In genomic region chr2:201233192-201234166, GRCh38 we compare ENCODE assay signal across 8 cellular contexts. TPM values are rescaled to one million over a fixed set of nuclear protein-coding genes. Genes with fewer than 3 reads are reported as not detected.
DNase-seq lines count a peak whose midpoint lies in the region; ATAC-seq and TF ChIP-seq lines count a peak whose summit lies in the region.

No MANE protein-coding gene starts in this region.

- DNase-seq in NCI-H1105 (lab: John Stamatoyannopoulos, UW): peak; percentile 89
- peak; percentile 59 to 87 (median 79) for DNase-seq in T-cell
- DNase-seq in adipocyte (ENCODE audit: low read depth): no peak
- DNase-seq in left colon: peak; percentile 87 to 94
- peak; percentile 45 for DNase-seq in stimulated activated CD8-positive, alpha-beta memory T cell treated with anti-CD3 and anti-CD28 coated beads, Interleukin-15, amount 100 ng/mL, for 24 hours (ENCODE audit: low read depth)
- no peak for DNase-seq in glutamatergic neuron

- H3K27me3 Mint-ChIP-seq in T-cell (no peaks in the 10 kb centered on the region), glutamatergic neuron (ENCODE audit: unreplicated experiment) (no peaks in the 10 kb centered on the region)

- H3K9me3 ChIP-seq in adipocyte (ENCODE audit: control insufficient read depth, low read length): no peaks in the 10 kb centered on the region

- POLR2A ChIA-PET in T-cell (lab: Charles Lee): interaction anchor here (0.5 to 3.0 kb wide), 18 partner anchors 20 to 344 kb away, joined by 3 to 32 read pairs (median 4); partner anchors contain the start of genes CASP10 (in 2 of the 2), CASP8 (in 1 of the 2), CFLAR (in 1 of the 2) and NIF3L1 (in 1 of the 2)

- H3K36me3 Mint-ChIP-seq in T-cell (peaks cover 13% of the 10 kb centered on the region), glutamatergic neuron (ENCODE audit: unreplicated experiment) (no peaks in the 10 kb centered on the region)

- H3K36me3 ChIP-seq in adipocyte (ENCODE audit: control insufficient read depth, insufficient read depth, low read length, severe bottlenecking): no peaks in the 10 kb centered on the region

- intact Hi-C loops in left colon (cut with DNase I, micrococcal nuclease): no loop called here

- H3K9ac ChIP-seq in adipocyte (ENCODE audit: low read length): peak overlapping the region; percentile 49

- H3K27me3 ChIP-seq in adipocyte (replicated peaks; ENCODE audit: control insufficient read depth, insufficient read depth, low read length): no peaks in the 10 kb centered on the region

- no peak overlapping the region for H3K4me3 ChIP-seq in adipocyte (ENCODE audit: low read length)

- peak; percentile 82 for ATAC-seq in GM18499 (IDR thresholded peaks at IDR 0.05; ENCODE audit: insufficient read depth, unreplicated experiment)
- peak; percentile 90 for ATAC-seq in HG02759 (IDR thresholded peaks at IDR 0.05; ENCODE audit: unreplicated experiment)
- ATAC-seq in T-cell (replicated peaks in 1 of 4): peak; percentile 90 to 94 (median 92)
- ATAC-seq in left colon: peak; percentile 90

- H3K4me3 Mint-ChIP-seq in T-cell (peak overlapping the region; percentile 89 to 97 (median 94)), glutamatergic neuron (ENCODE audit: unreplicated experiment) (no peak overlapping the region)

- CTCF ChIA-PET in T-cell (lab: Charles Lee): interaction anchor here (0.6 to 3.4 kb wide), 64 partner anchors 9 to 547 kb away, joined by 3 to 168 read pairs (median 6); partner anchors contain the start of genes CASP10 (in 2 of the 2), CASP8 (in 2 of the 2), ALS2 (in 1 of the 2) and CFLAR (in 1 of the 2)

- no peak for TF ChIP-seq CTCF in glutamatergic neuron (IDR thresholded peaks at IDR 0.05; ENCODE audit: partially characterized antibody, unreplicated experiment)

- no peaks in the 10 kb centered on the region for H3K9me3 Mint-ChIP-seq in T-cell
- no peaks in the 10 kb centered on the region for H3K9me3 Mint-ChIP-seq in glutamatergic neuron (ENCODE audit: unreplicated experiment)

- H3K4me1 Mint-ChIP-seq in T-cell (peaks cover 52 to 70% (median 63%) of the 10 kb centered on the region in 3 donors), glutamatergic neuron (ENCODE audit: low read depth, unreplicated experiment) (peaks cover 2% of the 10 kb centered on the region)

- H3K4me1 ChIP-seq in adipocyte (ENCODE audit: control insufficient read depth, insufficient read depth, low read length): peaks cover 36% of the 10 kb centered on the region

- H3K27ac Mint-ChIP-seq in T-cell (peak overlapping the region; percentile 93 to 95), glutamatergic neuron (ENCODE audit: unreplicated experiment) (no peak overlapping the region)

RNA-seq across cellular contexts. Expression of gene CASP8, which starts 26.9 kb away (rescaled TPM):
- 100 to 1,000 TPM; 116 to 306 (median 255) TPM for total RNA-seq in T-cell
- total RNA-seq in left colon: 10 to 100 TPM; 31.1 to 48.8 TPM
- total RNA-seq in glutamatergic neuron (ENCODE audit: unreplicated experiment): not detected

RNA-seq across cellular contexts. Expression of gene CASP10, which starts 50.5 kb away (rescaled TPM):
- 10 to 100 TPM; 23.3 to 46.4 (median 29.2) TPM for total RNA-seq in T-cell
- 10 to 100 TPM; 44.3 to 56.0 TPM for total RNA-seq in left colon
- not detected for total RNA-seq in glutamatergic neuron (ENCODE audit: unreplicated experiment)

Comparison
In these comparisons a context has a peak if more than half of its experiments do, and no peak if none do; other contexts are left out.
1. DNase-seq: peak in NCI-H1105 (single experiment), T-cell (34 of 34), left colon (2 of 2) and stimulated activated CD8-positive, alpha-beta memory T cell treated with anti-CD3 and anti-CD28 coated beads, Interleukin-15, amount 100 ng/mL, for 24 hours (single experiment); none in adipocyte (single experiment) and glutamatergic neuron (single experiment).
2. RNA of gene CASP8, which starts 26.9 kb away (total RNA-seq): 116 to 306 TPM in T-cell and 31.1 to 48.8 TPM in left colon; not detected in glutamatergic neuron (single experiment); every median in the first group is over 10 times any median in the second.
3. RNA of gene CASP10, which starts 50.5 kb away (total RNA-seq): 44.3 to 56.0 TPM in left colon and 23.3 to 46.4 TPM in T-cell; not detected in glutamatergic neuron (single experiment); every median in the first group is over 10 times any median in the second.
4. Peak in every context shown above with its lines, with median percentiles within 50 percentile points of each other: ATAC-seq.